Comparison of ENCODE assay signal across 9 cellular contexts in the genomic region with DNA sequence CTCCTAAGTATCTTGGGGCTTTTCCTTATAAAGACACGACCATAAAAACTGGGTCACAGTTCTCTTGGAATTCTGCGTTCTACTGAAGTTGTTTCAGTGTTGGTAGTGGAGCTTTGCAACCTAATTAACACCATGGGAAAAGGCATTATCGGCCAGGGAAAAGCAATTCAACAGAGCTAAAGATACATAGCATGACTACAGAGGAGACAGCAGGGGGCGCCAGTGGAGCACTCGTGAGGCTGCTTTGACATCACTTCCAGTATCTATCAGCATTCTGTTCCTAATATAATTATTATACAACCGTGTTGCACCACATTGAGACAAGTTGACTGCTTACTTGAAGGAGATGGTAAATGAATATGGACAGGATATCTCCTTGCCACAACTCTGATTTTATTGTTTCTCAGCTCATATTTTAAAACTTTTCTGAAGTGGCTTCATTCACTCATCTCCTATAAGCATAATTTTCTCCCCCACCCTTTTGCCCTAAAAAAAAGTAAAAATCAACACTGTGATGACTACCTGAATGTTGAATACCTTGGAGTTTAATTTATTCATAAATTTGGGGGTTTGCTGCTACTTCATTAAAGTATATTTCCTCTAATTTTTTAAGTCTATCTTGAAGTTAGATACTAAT.
DNase-seq lines count a peak whose midpoint lies in the region; ATAC-seq, FAIRE-seq and TF ChIP-seq lines count a peak whose summit lies in the region.
"Had no signal": no experiment of that assay in that cellular context is flagged by ENCODE, and none has a peak within 500 bp of the region (broad histone marks: within the 10 kb centered on the region; RNA-seq: fewer than 3 reads in every experiment).

No MANE protein-coding gene starts in this region.

- DNase-seq in AG09309 (ENCODE audit: low read depth) (peak; percentile 10), GM13977 (ENCODE audit: low spot score) (peak; percentile 36), MV-4-11 (lab: John Stamatoyannopoulos, UW) (peak; percentile 44), head of caudate nucleus (peak; percentile 48 to 89 (median 76)), superior temporal gyrus (ENCODE audit: extremely low spot score) (peak; percentile 82)
- no peak for DNase-seq in activated T-cell treated with anti-CD3 and anti-CD28 coated beads, Interleukin-2, amount 50 U/mL, for 24 hours

- TF ChIP-seq CTCF in AG09309 (IDR thresholded peaks at IDR 0.05; ENCODE audit: control insufficient read depth, insufficient read depth, low read depth, low read length, missing control alignments) (peak; percentile 56), GM13977 (IDR thresholded peaks at IDR 0.05; ENCODE audit: extremely low read depth, insufficient read depth, missing control alignments) (peak; percentile 62)

- in situ Hi-C loops in GM13977 (cut with MboI; ENCODE audit: low pct_unique_long_range_greater_than_20kb, low sequenced_read_pairs, unreplicated experiment), result no loop called here

- intact Hi-C loops in head of caudate nucleus (cut with DNase I), result no loop called here

- no peaks in the 10 kb centered on the region for H3K9me3 Mint-ChIP-seq in activated T-cell treated with anti-CD3 and anti-CD28 coated beads, Interleukin-2, amount 50 U/mL, for 24 hours

- no peak overlapping the region for H3K27ac Mint-ChIP-seq in activated T-cell treated with anti-CD3 and anti-CD28 coated beads, Interleukin-2, amount 50 U/mL, for 24 hours

- H3K4me3 ChIP-seq in AG09309 (ENCODE audit: control insufficient read depth, low read depth, low read length), result no peak overlapping the region
- H3K4me3 ChIP-seq: thoracic aorta had no signal

- FAIRE-seq in TTC549 (lab: Jason Lieb, UNC), result peak; percentile 78

- no peaks in the 10 kb centered on the region for H3K4me1 Mint-ChIP-seq in activated T-cell treated with anti-CD3 and anti-CD28 coated beads, Interleukin-2, amount 50 U/mL, for 24 hours (ENCODE audit: low read depth)

- ATAC-seq in GM19452 (IDR thresholded peaks at IDR 0.05; ENCODE audit: unreplicated experiment), result no peak

- H3K27me3 Mint-ChIP-seq in activated T-cell treated with anti-CD3 and anti-CD28 coated beads, Interleukin-2, amount 50 U/mL, for 24 hours, result peaks cover 4% of the 10 kb centered on the region

- H3K4me3 Mint-ChIP-seq in activated T-cell treated with anti-CD3 and anti-CD28 coated beads, Interleukin-2, amount 50 U/mL, for 24 hours, result no peak overlapping the region

- no peaks in the 10 kb centered on the region for H3K36me3 Mint-ChIP-seq in activated T-cell treated with anti-CD3 and anti-CD28 coated beads, Interleukin-2, amount 50 U/mL, for 24 hours (ENCODE audit: low read depth)
